ENCODE assay signal across 18 cellular contexts in genomic region chr12:86148612-86149011, GRCh38.
DNase-seq lines count a peak whose midpoint lies in the region; ATAC-seq and TF ChIP-seq lines count a peak whose summit lies in the region.
"Had no signal": no experiment of that assay in that cellular context is flagged by ENCODE, and none has a peak within 500 bp of the region (broad histone marks: within the 10 kb centered on the region; RNA-seq: fewer than 3 reads in every experiment).

No MANE protein-coding gene starts in this region.

- no peak for TF ChIP-seq CTCF in choroid plexus epithelial cell (conservative IDR thresholded peaks at IDR 0.05; ENCODE audit: low read depth, low read length)
- TF ChIP-seq CTCF in foreskin keratinocyte (conservative IDR thresholded peaks at IDR 0.05), result no peak

- H3K27me3 ChIP-seq in foreskin keratinocyte, result no peaks in the 10 kb centered on the region
- H3K27me3 ChIP-seq: BE2C had no signal

- peak overlapping the region; percentile 8 for H3K27ac ChIP-seq in foreskin keratinocyte

- no peak overlapping the region for H3K4me3 ChIP-seq in choroid plexus epithelial cell (ENCODE audit: low read depth, low read length)
- H3K4me3 ChIP-seq: GM12878, HAP-1 had no signal

- peaks cover 13% of the 10 kb centered on the region for H3K4me1 ChIP-seq in foreskin keratinocyte
- H3K4me1 ChIP-seq: BE2C, HAP-1 had no signal

- DNase-seq in NCI-H226 (peak; percentile 46), amniotic epithelial cell (ENCODE audit: low read depth) (peak; percentile 48), choroid plexus epithelial cell (ENCODE audit: low read depth) (peak; percentile 53), foreskin keratinocyte (peak in 1 of 2 donors; percentile 45), GM19240 (ENCODE audit: insufficient read length, low spot score) (no peak), AG20443 (ENCODE audit: low spot score) (no peak), NCI-H524 treated with DMSO at 0.1 percent for 48 hours (lab: John Stamatoyannopoulos, UW) (no peak)
- DNase-seq: BE2C; C1 segment of cervical spinal cord; CD4-positive, CD25-positive, alpha-beta regulatory T cell; CD8-positive, alpha-beta memory T cell; COR-L47; DMS 273 treated with DMSO at 0.1 percent for 48 hours; DMS53; DND-41; EL had no signal

- no peak for ATAC-seq in foreskin keratinocyte
- ATAC-seq: GM12878 had no signal

Comparison
In these comparisons a context has a peak if more than half of its experiments do, and no peak if none do; other contexts are left out.
1. DNase-seq: peak in NCI-H226 (single experiment), amniotic epithelial cell (single experiment) and choroid plexus epithelial cell (single experiment); none in GM19240 (single experiment), AG20443 (single experiment) and NCI-H524 treated with DMSO at 0.1 percent for 48 hours (single experiment).